19 cellular contexts compared by ENCODE assay signal in the genomic region with DNA sequence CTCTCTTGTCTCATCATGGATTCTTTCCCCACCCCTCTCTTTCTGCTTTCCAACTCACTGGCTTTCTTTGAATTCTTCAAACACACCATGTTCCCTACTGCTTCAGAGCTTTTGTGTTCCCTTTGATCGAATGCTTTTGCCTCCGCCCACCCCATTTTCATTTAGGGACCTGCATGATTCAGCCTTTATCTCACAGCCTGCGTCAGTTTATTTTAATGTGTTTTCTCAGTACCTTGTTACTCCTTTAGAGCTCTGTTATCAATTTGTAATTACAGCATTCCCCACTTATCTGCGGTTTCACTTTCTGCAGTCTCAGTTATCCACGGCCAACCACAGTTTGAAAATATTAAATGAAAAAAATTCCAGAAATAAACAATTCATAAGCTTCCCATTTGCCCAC.
DNase-seq lines count a peak whose midpoint lies in the region; ATAC-seq, FAIRE-seq and TF ChIP-seq lines count a peak whose summit lies in the region.
"Had no signal": no experiment of that assay in that cellular context is flagged by ENCODE, and none has a peak within 500 bp of the region (broad histone marks: within the 10 kb centered on the region; RNA-seq: fewer than 3 reads in every experiment).

No MANE protein-coding gene starts in this region.

- intact Hi-C loops in HCT116 (cut with micrococcal nuclease): no loop called here
- intact Hi-C loops in sciatic nerve (cut with DNase I): no loop called here

- no peaks in the 10 kb centered on the region for H3K9me2 ChIP-seq in HCT116 (ENCODE audit: insufficient read depth)

- no peaks in the 10 kb centered on the region for H3K36me3 ChIP-seq in HCT116 (ENCODE audit: control insufficient read depth in 1 of 2, insufficient read depth in 2 of 2, low read length in 2 of 2)
- no peaks in the 10 kb centered on the region for H3K36me3 ChIP-seq in OCI-LY3 (replicated peaks; ENCODE audit: low read depth, low read length)
- H3K36me3 ChIP-seq in fibroblast of lung (ENCODE audit: control insufficient read depth, insufficient read depth, low read length): no peaks in the 10 kb centered on the region
- H3K36me3 ChIP-seq: cardiac muscle cell had no signal

- BruUV-seq in HCT116 (replicated peaks; lab: Mats Ljungman, UMichigan): no TSS peak

- no peak for ATAC-seq in HCT116
- peak; percentile 50 for ATAC-seq in omental fat pad (ENCODE audit: low FRiP score)
- ATAC-seq in sciatic nerve: no peak
- no peak for ATAC-seq in HG02678 (IDR thresholded peaks at IDR 0.05; ENCODE audit: unreplicated experiment)
- ATAC-seq: activated T-cell treated with anti-CD3 and anti-CD28 coated beads, Interleukin-2, amount 50 U/mL, for 4 hours; natural killer cell treated with Interleukin-12 subunit alpha and Interleukin-12 subunit beta and Interleukin-15 and Interleukin-18, amount 100 ng/mL, for 72 hours; Right ventricle myocardium inferior had no signal

- H3K4me3 ChIP-seq in HCT116 (replicated peaks in 1 of 2; ENCODE audit: low read depth in 1 of 2, low read length in 2 of 2) (no peak overlapping the region), OCI-LY3 (ENCODE audit: low read length) (no peak overlapping the region), fibroblast of lung (replicated peaks in 1 of 4; ENCODE audit: control extremely low read depth in 1 of 4, insufficient read depth in 1 of 4, low read depth in 3 of 4, low read length in 4 of 4) (peak overlapping the region in 1 of 4 experiments; percentile 16)
- H3K4me3 ChIP-seq: cardiac muscle cell, dorsolateral prefrontal cortex had no signal

- FAIRE-seq in RCC 7860 (lab: Jason Lieb, UNC): no peak
- FAIRE-seq: keratinocyte had no signal

- RAD21 ChIA-PET in HCT116 (lab: Charles Lee; ENCODE audit: low non-redundant PET in 1 of 2, low total read pairs in 2 of 2, uncharacterized antibody in 2 of 2, unreplicated experiment in 2 of 2): no interaction called here

- H3K27ac ChIP-seq in HCT116 (ENCODE audit: low read depth, low read length) (no peak overlapping the region), OCI-LY3 (ENCODE audit: low read length) (no peak overlapping the region), fibroblast of lung (ENCODE audit: insufficient read depth, low read length) (no peak overlapping the region)
- H3K27ac ChIP-seq: cardiac muscle cell had no signal

- no peak for TF ChIP-seq RAD21 in HCT116 (IDR thresholded peaks at IDR 0.05; ENCODE audit: low read depth)

- H3K4me2 ChIP-seq in HCT116 (ENCODE audit: low read length) (no peak overlapping the region), OCI-LY3 (ENCODE audit: low read length) (peak overlapping the region; percentile 27; the same call in 1 of the 2 replicates), fibroblast of lung (ENCODE audit: extremely low read depth, insufficient read depth, low read length) (no peak overlapping the region)

- H2AFZ ChIP-seq in HCT116 (ENCODE audit: low read depth, low read length, poor library complexity, severe bottlenecking) (no peak overlapping the region), OCI-LY3 (ENCODE audit: low read depth, low read length) (no peak overlapping the region), fibroblast of lung (ENCODE audit: low read length) (no peak overlapping the region)

- no peak for TF ChIP-seq POLR2A in HCT116 (IDR thresholded peaks at IDR 0.05; ENCODE audit: borderline replicate concordance, extremely low read depth, insufficient read depth, insufficient read length)

- DNase-seq in HCT116 (ENCODE audit: low read depth, low spot score) (no peak), fibroblast of lung (ENCODE audit: low read depth in 2 of 2) (peak; percentile 33 to 86), omental fat pad (ENCODE audit: low spot score) (no peak), sciatic nerve (ENCODE audit: low spot score) (no peak), RCC 7860 (ENCODE audit: low spot score) (no peak), hepatic stellate cell (ENCODE audit: low spot score) (no peak)
- DNase-seq: activated CD4-positive, alpha-beta memory T cell treated with anti-CD3 and anti-CD28 coated beads, Interleukin-2, amount 10 ng/mL, durations not matched to agents 7 days and 5 days; activated T-cell treated with anti-CD3 and anti-CD28 coated beads, Interleukin-2, amount 50 U/mL, for 4 hours; dorsolateral prefrontal cortex; erythroblast; NCI-H146; NCI-H446; stimulated activated CD4-positive, alpha-beta T cell treated with anti-CD3 and anti-CD28 coated beads, Interleukin-12 subunit alpha, Interleukin-12 subunit beta, amount 100 ng/mL, for 4 hours had no signal

- no peaks in the 10 kb centered on the region for H3K79me2 ChIP-seq in HCT116 (ENCODE audit: insufficient read depth, low read length)
- H3K79me2 ChIP-seq in OCI-LY3 (ENCODE audit: low read length): no peaks in the 10 kb centered on the region
- no peaks in the 10 kb centered on the region for H3K79me2 ChIP-seq in fibroblast of lung (ENCODE audit: control insufficient read depth, insufficient read depth, low read length)

- no peaks in the 10 kb centered on the region for H3K9me3 ChIP-seq in HCT116 (ENCODE audit: control insufficient read depth in 1 of 2, insufficient read depth in 1 of 2, low read depth in 1 of 2, low read length in 2 of 2)
- H3K9me3 ChIP-seq in OCI-LY3 (ENCODE audit: insufficient read depth, low read length): no peaks in the 10 kb centered on the region
- no peaks in the 10 kb centered on the region for H3K9me3 ChIP-seq in fibroblast of lung (ENCODE audit: control insufficient read depth, insufficient read depth, low read depth, low read length)

- no peaks in the 10 kb centered on the region for H3K27me3 ChIP-seq in HCT116 (ENCODE audit: insufficient read depth, low read length)
- H3K27me3 ChIP-seq in OCI-LY3 (ENCODE audit: low read depth, low read length): no peaks in the 10 kb centered on the region
- H3K27me3 ChIP-seq in fibroblast of lung (ENCODE audit: control insufficient read depth, insufficient read depth, low read length): no peaks in the 10 kb centered on the region

- CTCF ChIA-PET in HCT116 (lab: Charles Lee): no interaction called here

- POLR2A ChIA-PET in HCT116 (lab: Charles Lee): no interaction called here

- H3K4me1 ChIP-seq in HCT116 (ENCODE audit: control insufficient read depth in 1 of 2, insufficient read depth in 2 of 2, low read length in 2 of 2) (no peaks in the 10 kb centered on the region), OCI-LY3 (ENCODE audit: low read length) (peaks cover 13% of the 10 kb centered on the region), fibroblast of lung (ENCODE audit: control insufficient read depth, extremely low read depth, insufficient read depth, low read length) (no peaks in the 10 kb centered on the region)

- no peak for TF ChIP-seq CTCF in HCT116 (IDR thresholded peaks at IDR 0.05 in 2 of 3, conservative IDR thresholded peaks at IDR 0.05 in 1 of 3; ENCODE audit: borderline replicate concordance in 1 of 3, insufficient read depth in 1 of 3, low read depth in 2 of 3, low read length in 2 of 3)
- TF ChIP-seq CTCF in OCI-LY3 (IDR thresholded peaks at IDR 0.05; ENCODE audit: low read depth, low read length): no peak
- TF ChIP-seq CTCF in fibroblast of lung (conservative IDR thresholded peaks at IDR 0.05 in 1 of 2, IDR thresholded peaks at IDR 0.05 in 1 of 2; ENCODE audit: low read depth in 1 of 2, low read length in 2 of 2): no peak
- no peak for TF ChIP-seq CTCF in omental fat pad (IDR thresholded peaks at IDR 0.05)

- no peak overlapping the region for H3K9ac ChIP-seq in HCT116 (ENCODE audit: low read length)
- no peak overlapping the region for H3K9ac ChIP-seq in OCI-LY3 (ENCODE audit: low read length)
- H3K9ac ChIP-seq in fibroblast of lung (ENCODE audit: insufficient read depth, low read length): no peak overlapping the region

- H4K20me1 ChIP-seq in HCT116 (ENCODE audit: insufficient read depth): no peaks in the 10 kb centered on the region
- H4K20me1 ChIP-seq in OCI-LY3 (ENCODE audit: insufficient read depth, low read length): no peaks in the 10 kb centered on the region
- no peaks in the 10 kb centered on the region for H4K20me1 ChIP-seq in fibroblast of lung (ENCODE audit: control insufficient read depth, extremely low read depth, insufficient read depth, low read length)

TF ChIP-seq in HCT116, 20 proteins besides CTCF, POLR2A, EP300 and RAD21:
- TF ChIP-seq SRF (IDR thresholded peaks at IDR 0.05; ENCODE audit: low read depth) (no peak), TCF7L2 (IDR thresholded peaks at IDR 0.05; ENCODE audit: borderline replicate concordance, extremely low read depth, insufficient read depth, insufficient read length) (peak; percentile 70)

Comparison
In these comparisons a context has a peak if more than half of its experiments do, and no peak if none do; other contexts are left out.
1. DNase-seq: peak in fibroblast of lung (2 of 2); none in HCT116 (single experiment), omental fat pad (single experiment), sciatic nerve (single experiment), RCC 7860 (single experiment) and hepatic stellate cell (single experiment).